ENCODE assay signal across 12 cellular contexts in the genomic region with DNA sequence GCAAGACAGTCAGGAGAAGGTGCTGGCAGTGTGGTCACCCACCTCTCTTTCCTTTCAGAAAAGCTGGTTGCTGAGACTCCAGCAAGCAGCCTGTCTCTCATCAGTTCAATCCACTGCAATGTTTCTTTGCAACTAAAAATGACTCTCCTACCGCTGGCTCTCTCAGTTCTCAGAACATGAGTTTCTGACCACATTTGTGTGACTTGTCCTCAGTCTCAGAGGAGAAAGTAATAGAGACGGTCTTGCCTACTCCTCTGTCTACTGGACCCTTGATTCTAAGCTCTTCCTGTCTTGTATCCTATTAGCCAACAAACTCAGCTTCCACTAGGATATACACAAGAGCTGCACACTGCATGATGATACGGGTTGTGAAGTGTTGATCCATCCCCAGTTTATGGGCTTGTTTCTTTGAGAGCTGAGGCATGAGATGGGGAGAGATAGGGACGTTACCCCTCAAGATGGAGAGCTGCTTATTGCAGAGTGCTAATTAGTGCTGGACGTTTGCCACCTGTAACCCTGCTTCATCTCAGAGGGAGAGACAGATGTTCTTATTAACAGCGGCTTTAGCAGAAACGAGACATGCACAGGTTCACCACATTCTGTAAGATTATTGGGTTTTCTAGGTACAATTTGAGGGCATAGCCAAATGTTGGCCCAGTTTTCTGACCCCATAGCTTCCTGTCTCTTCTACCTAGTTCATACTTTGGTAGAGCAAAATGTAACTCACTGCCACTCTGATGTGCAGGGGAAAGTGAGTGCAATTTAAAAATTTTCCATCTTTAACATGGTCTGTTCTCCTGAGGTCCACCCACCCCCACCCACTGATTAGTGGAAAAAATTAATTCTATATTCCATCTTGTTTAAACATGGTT. TPM values are rescaled to one million over a fixed set of nuclear protein-coding genes. Genes with fewer than 3 reads are reported as not detected.
DNase-seq lines count a peak whose midpoint lies in the region; ATAC-seq, FAIRE-seq and TF ChIP-seq lines count a peak whose summit lies in the region.
"Had no signal": no experiment of that assay in that cellular context is flagged by ENCODE, and none has a peak within 500 bp of the region (broad histone marks: within the 10 kb centered on the region; RNA-seq: fewer than 3 reads in every experiment).

No MANE protein-coding gene starts in this region.

- TF ChIP-seq CTCF in KMS-11 (conservative IDR thresholded peaks at IDR 0.05; ENCODE audit: low read depth, low read length) (no peak), esophagus squamous epithelium (IDR thresholded peaks at IDR 0.05) (no peak)

- peak overlapping the region; percentile 90 for H3K4me2 ChIP-seq in KMS-11
- H3K4me2 ChIP-seq: PC-9 had no signal

- no peak for TF ChIP-seq POLR2A in esophagus squamous epithelium (IDR thresholded peaks at IDR 0.05)

- H3K9me3 ChIP-seq in small intestine (ENCODE audit: control insufficient read depth, low read depth) = no peaks in the 10 kb centered on the region
- no peaks in the 10 kb centered on the region for H3K9me3 ChIP-seq in esophagus squamous epithelium

- no peak for DNase-seq in activated CD4-positive, alpha-beta T cell treated with anti-CD3 and anti-CD28 coated beads, Interleukin-2, amount 10 ng/mL, durations not matched to agents 7 days and 5 days
- no peak for DNase-seq in activated CD4-positive, alpha-beta T cell treated with anti-CD3 and anti-CD28 coated beads, Interleukin-2, amount 50 U/mL, for 4 hours
- DNase-seq in small intestine (peak; percentile 38), esophagus squamous epithelium (lab: John Stamatoyannopoulos, UW) (no peak)
- DNase-seq in activated T-helper 1 cell treated with anti-CD3 and anti-CD28 coated beads, Interleukin-12 subunit alpha, Interleukin-12 subunit beta, Interleukin-2, Interleukin-4 antibody, amounts not matched to agents 30 ng/mL and 10 ng/mL and 1 ng/mL, durations not matched to agents 14 hours and 24 hours and 36 hours (ENCODE audit: low spot score) = no peak
- no peak for DNase-seq in stimulated activated CD4-positive, alpha-beta T cell treated with anti-CD3 and anti-CD28 coated beads, Interleukin-2, amount 100 ng/mL, for 48 hours
- DNase-seq: activated B cell treated with CpG ODN at 0.5 μM for 24 hours, GF-D8, HCEC 1CT, PC-9 had no signal

- H3K4me3 Mint-ChIP-seq in activated CD4-positive, alpha-beta T cell treated with anti-CD3 and anti-CD28 coated beads, Interleukin-2, amount 10 ng/mL, durations not matched to agents 7 days and 5 days = no peak overlapping the region
- no peak overlapping the region for H3K4me3 Mint-ChIP-seq in activated T-helper 1 cell treated with anti-CD3 and anti-CD28 coated beads, Interleukin-12 subunit alpha, Interleukin-12 subunit beta, Interleukin-2, Interleukin-4 antibody, amounts not matched to agents 30 ng/mL and 10 ng/mL and 1 ng/mL, durations not matched to agents 14 hours and 24 hours and 36 hours
- H3K4me3 Mint-ChIP-seq: activated B cell treated with CpG ODN at 0.5 μM for 24 hours had no signal

- H3K36me3 ChIP-seq in KMS-11 (ENCODE audit: insufficient read depth) = no peaks in the 10 kb centered on the region
- no peaks in the 10 kb centered on the region for H3K36me3 ChIP-seq in small intestine (ENCODE audit: control insufficient read depth in 2 of 2, insufficient read depth in 2 of 2, low read length in 2 of 2)
- H3K36me3 ChIP-seq in esophagus squamous epithelium = no peaks in the 10 kb centered on the region

- H3K9ac ChIP-seq in KMS-11 = peak overlapping the region; percentile 10; the same call in 1 of the 2 replicates

- no peaks in the 10 kb centered on the region for H3K9me3 Mint-ChIP-seq in activated CD4-positive, alpha-beta T cell treated with anti-CD3 and anti-CD28 coated beads, Interleukin-2, amount 10 ng/mL, durations not matched to agents 7 days and 5 days
- no peaks in the 10 kb centered on the region for H3K9me3 Mint-ChIP-seq in activated T-helper 1 cell treated with anti-CD3 and anti-CD28 coated beads, Interleukin-12 subunit alpha, Interleukin-12 subunit beta, Interleukin-2, Interleukin-4 antibody, amounts not matched to agents 30 ng/mL and 10 ng/mL and 1 ng/mL, durations not matched to agents 14 hours and 24 hours and 36 hours
- H3K9me3 Mint-ChIP-seq: activated B cell treated with CpG ODN at 0.5 μM for 24 hours had no signal

- H4K20me1 ChIP-seq in KMS-11 (ENCODE audit: insufficient read depth) = no peaks in the 10 kb centered on the region

- intact Hi-C loops in esophagus squamous epithelium (cut with DNase I) = no loop called here
- intact Hi-C loops in activated T-helper 1 cell treated with anti-CD3 and anti-CD28 coated beads, Interleukin-12 subunit alpha, Interleukin-12 subunit beta, Interleukin-2, Interleukin-4 antibody, amounts not matched to agents 30 ng/mL and 10 ng/mL and 1 ng/mL, durations not matched to agents 14 hours and 24 hours and 36 hours (cut with micrococcal nuclease) = no loop called here

- H3K4me3 ChIP-seq in KMS-11 (IDR thresholded peaks at IDR 0.05; ENCODE audit: insufficient read depth, low read depth, low read length) (no peak overlapping the region), small intestine (ENCODE audit: low read depth in 1 of 2, low read length in 2 of 2) (no peak overlapping the region), esophagus squamous epithelium (no peak overlapping the region)
- H3K4me3 ChIP-seq: PC-9 had no signal

- H3K27me3 Mint-ChIP-seq in activated CD4-positive, alpha-beta T cell treated with anti-CD3 and anti-CD28 coated beads, Interleukin-2, amount 10 ng/mL, durations not matched to agents 7 days and 5 days = no peaks in the 10 kb centered on the region
- peaks cover 10% of the 10 kb centered on the region for H3K27me3 Mint-ChIP-seq in activated T-helper 1 cell treated with anti-CD3 and anti-CD28 coated beads, Interleukin-12 subunit alpha, Interleukin-12 subunit beta, Interleukin-2, Interleukin-4 antibody, amounts not matched to agents 30 ng/mL and 10 ng/mL and 1 ng/mL, durations not matched to agents 14 hours and 24 hours and 36 hours (ENCODE audit: insufficient read depth)
- H3K27me3 Mint-ChIP-seq: activated B cell treated with CpG ODN at 0.5 μM for 24 hours had no signal

- CTCF ChIA-PET in activated CD4-positive, alpha-beta T cell treated with anti-CD3 and anti-CD28 coated beads, Interleukin-2, amount 10 ng/mL, durations not matched to agents 7 days and 5 days (lab: Charles Lee) = interaction anchor here (1.0 to 1.6 kb wide), 5 partner anchors 8 to 56 kb away, joined by 3 to 5 read pairs (median 3); no protein-coding TSS in a partner anchor

- no peaks in the 10 kb centered on the region for H3K36me3 Mint-ChIP-seq in activated CD4-positive, alpha-beta T cell treated with anti-CD3 and anti-CD28 coated beads, Interleukin-2, amount 10 ng/mL, durations not matched to agents 7 days and 5 days (ENCODE audit: low read depth)
- no peaks in the 10 kb centered on the region for H3K36me3 Mint-ChIP-seq in activated T-helper 1 cell treated with anti-CD3 and anti-CD28 coated beads, Interleukin-12 subunit alpha, Interleukin-12 subunit beta, Interleukin-2, Interleukin-4 antibody, amounts not matched to agents 30 ng/mL and 10 ng/mL and 1 ng/mL, durations not matched to agents 14 hours and 24 hours and 36 hours (ENCODE audit: low read depth)

- H3K27ac Mint-ChIP-seq in activated CD4-positive, alpha-beta T cell treated with anti-CD3 and anti-CD28 coated beads, Interleukin-2, amount 10 ng/mL, durations not matched to agents 7 days and 5 days = peak overlapping the region; percentile 32
- H3K27ac Mint-ChIP-seq in activated T-helper 1 cell treated with anti-CD3 and anti-CD28 coated beads, Interleukin-12 subunit alpha, Interleukin-12 subunit beta, Interleukin-2, Interleukin-4 antibody, amounts not matched to agents 30 ng/mL and 10 ng/mL and 1 ng/mL, durations not matched to agents 14 hours and 24 hours and 36 hours = no peak overlapping the region
- H3K27ac Mint-ChIP-seq: activated B cell treated with CpG ODN at 0.5 μM for 24 hours had no signal

- ATAC-seq in HG02571 (IDR thresholded peaks at IDR 0.05; ENCODE audit: unreplicated experiment) = peak; percentile 81

- POLR2A ChIA-PET in activated CD4-positive, alpha-beta T cell treated with anti-CD3 and anti-CD28 coated beads, Interleukin-2, amount 10 ng/mL, durations not matched to agents 7 days and 5 days (lab: Charles Lee) = no interaction called here

- H3K27me3 ChIP-seq in KMS-11 (ENCODE audit: insufficient read depth, low read depth) = no peaks in the 10 kb centered on the region
- no peaks in the 10 kb centered on the region for H3K27me3 ChIP-seq in small intestine (ENCODE audit: control insufficient read depth in 2 of 2, insufficient read depth in 2 of 2, low read length in 2 of 2)
- peaks cover 0 to 43% (median 0%) of the 10 kb centered on the region in 4 donors for H3K27me3 ChIP-seq in esophagus squamous epithelium

- FAIRE-seq in small intestine (lab: Jason Lieb, UNC) = no peak

- H3K4me1 Mint-ChIP-seq in activated CD4-positive, alpha-beta T cell treated with anti-CD3 and anti-CD28 coated beads, Interleukin-2, amount 10 ng/mL, durations not matched to agents 7 days and 5 days = peaks cover 6% of the 10 kb centered on the region
- peaks cover 20% of the 10 kb centered on the region for H3K4me1 Mint-ChIP-seq in activated T-helper 1 cell treated with anti-CD3 and anti-CD28 coated beads, Interleukin-12 subunit alpha, Interleukin-12 subunit beta, Interleukin-2, Interleukin-4 antibody, amounts not matched to agents 30 ng/mL and 10 ng/mL and 1 ng/mL, durations not matched to agents 14 hours and 24 hours and 36 hours (ENCODE audit: low read depth)
- H3K4me1 Mint-ChIP-seq: activated B cell treated with CpG ODN at 0.5 μM for 24 hours had no signal

- WGBS in small intestine, 3 donors = 50 to 69% (median 53%) methylated on average over 7 of the region's 7 CpGs
- 71 to 80% methylated on average over 7 of the region's 7 CpGs for WGBS in esophagus squamous epithelium, 2 donors

- H3K79me2 ChIP-seq in KMS-11 (ENCODE audit: insufficient read depth, low read depth) = no peaks in the 10 kb centered on the region

- H2AFZ ChIP-seq in KMS-11 (ENCODE audit: low read depth) = peak overlapping the region; percentile 19; the same call in 1 of the 2 replicates
- H2AFZ ChIP-seq: PC-9 had no signal

- H3K4me1 ChIP-seq in KMS-11 (ENCODE audit: low read depth, poor library complexity, severe bottlenecking) (peaks cover 52% of the 10 kb centered on the region), small intestine (ENCODE audit: control insufficient read depth in 2 of 2, insufficient read depth in 1 of 2, low read depth in 1 of 2, low read length in 1 of 2) (no peaks in the 10 kb centered on the region), esophagus squamous epithelium (peaks cover 0 to 4% (median 0%) of the 10 kb centered on the region in 3 donors)

- H3K27ac ChIP-seq in KMS-11 (peak overlapping the region; percentile 75), small intestine (ENCODE audit: low read depth in 1 of 2, low read length in 1 of 2) (peak overlapping the region in 1 of 2 donors; percentile 13), esophagus squamous epithelium (no peak overlapping the region)
- H3K27ac ChIP-seq: PC-9 had no signal

RNA-seq across cellular contexts. Expression of a gene that starts 32.4 kb away (rescaled TPM):
- total RNA-seq in activated CD4-positive, alpha-beta T cell treated with anti-CD3 and anti-CD28 coated beads, Interleukin-2, amount 10 ng/mL, durations not matched to agents 7 days and 5 days = 100 to 1,000 TPM; 308 to 322 TPM
- polyA plus RNA-seq in small intestine = 100 to 1,000 TPM; 123 to 215 (median 138) TPM
- 100 to 1,000 TPM; 141 to 442 (median 227) TPM for total RNA-seq in esophagus squamous epithelium
- 290 and 311 TPM in 2 replicates for total RNA-seq in activated T-helper 1 cell treated with anti-CD3 and anti-CD28 coated beads, Interleukin-12 subunit alpha, Interleukin-12 subunit beta, Interleukin-2, Interleukin-4 antibody, amounts not matched to agents 30 ng/mL and 10 ng/mL and 1 ng/mL, durations not matched to agents 14 hours and 24 hours and 36 hours
